In genomic region chr5:172833691-172834569, GRCh38 we compare ENCODE assay signal across 8 cellular contexts. TPM values are rescaled to one million over a fixed set of nuclear protein-coding genes. Genes with fewer than 3 reads are reported as not detected.
A peak's percentile ranks its signal among the peaks of the same experiment; 100 is the strongest.
DNase-seq lines count a peak whose midpoint lies in the region; ATAC-seq and TF ChIP-seq lines count a peak whose summit lies in the region.

Gene ERGIC1, plus strand, starts transcription at chr5:172834251. Its CDS starts 163 bp downstream, at chr5:172834414.

- H4K8ac ChIP-seq in trophoblast cell (ENCODE audit: low read depth, low read length) = peak within 1 kb of the TSS; percentile 73

- DNase-seq in GDM1 (lab: John Stamatoyannopoulos, UW) (peak; percentile 54), GM23338 (ENCODE audit: low spot score) (peak; percentile 89), LHCN-M2 (ENCODE audit: low read depth) (peak; percentile 79), T-helper 1 cell (peak; percentile 58 to 69 (median 62)), adrenal gland (peak; percentile 87 to 94 (median 90)), heart left ventricle (peak; percentile 88 to 95 (median 91)), trophoblast cell (peak; percentile 68 to 80), upper lobe of right lung (peak; percentile 95)

- peaks cover 20% of the 10 kb centered on the region for H3K4me1 ChIP-seq in GM23338 (ENCODE audit: insufficient read depth)
- H3K4me1 ChIP-seq in adrenal gland (replicated peaks in 1 of 2) = peaks cover 42 to 49% of the 10 kb centered on the region in 2 donors
- H3K4me1 ChIP-seq in heart left ventricle = peaks cover 3 to 60% (median 22%) of the 10 kb centered on the region in 12 donors
- peaks cover 8 to 11% of the 10 kb centered on the region in 2 experiments for H3K4me1 ChIP-seq in trophoblast cell (ENCODE audit: control insufficient read depth in 1 of 2, insufficient read depth in 2 of 2, low read length in 2 of 2)
- H3K4me1 ChIP-seq in upper lobe of right lung = peaks cover 32% of the 10 kb centered on the region

- H3K27me3 Mint-ChIP-seq in GM23338 (ENCODE audit: insufficient read depth, low read depth, poor library complexity) = peaks cover 8% of the 10 kb centered on the region

- H2AFZ ChIP-seq in GM23338 (peak within 1 kb of the TSS; percentile 88), trophoblast cell (ENCODE audit: insufficient read depth, low read length, poor library complexity) (peak within 1 kb of the TSS; percentile 61)

- H3K9me3 ChIP-seq in adrenal gland (replicated peaks in 1 of 3) (no peaks in the 10 kb centered on the region), heart left ventricle (no peaks in the 10 kb centered on the region), trophoblast cell (ENCODE audit: insufficient read depth, low read depth, low read length) (peaks cover 3% of the 10 kb centered on the region), upper lobe of right lung (no peaks in the 10 kb centered on the region)

- peak within 1 kb of the TSS; percentile 93 for H3K4me2 ChIP-seq in GM23338
- peak within 1 kb of the TSS; percentile 81 for H3K4me2 ChIP-seq in trophoblast cell (ENCODE audit: low read length)

- intact Hi-C loops in adrenal gland (cut with DNase I) = loop anchor here in 1 of 2 donors (5.0 kb wide), 1 partner anchor 52 kb away; no protein-coding TSS in a partner anchor
- intact Hi-C loops in heart left ventricle (cut with DNase I) = loop anchor here in 5 of 10 donors (2.0 to 10.0 kb wide), 6 partner anchors 35 to 119 kb away; partner anchors contain the start of gene DUSP1 (in 2 of the 5)
- intact Hi-C loops in upper lobe of right lung (cut with DNase I) = no loop called here

- peak within 1 kb of the TSS; percentile 99 for H3K27ac Mint-ChIP-seq in GM23338

- H3K4me3 Mint-ChIP-seq in GM23338 = peak within 1 kb of the TSS; percentile 90

- peak within 1 kb of the TSS; percentile 72 for H3K14ac ChIP-seq in trophoblast cell (ENCODE audit: low read length)

- peak within 1 kb of the TSS; percentile 49 for H3K9ac ChIP-seq in trophoblast cell (ENCODE audit: low read length)

- H3K79me1 ChIP-seq in trophoblast cell (ENCODE audit: low read length) = peaks cover 8% of the 10 kb centered on the region

- peak within 1 kb of the TSS; percentile 52 for H3K18ac ChIP-seq in trophoblast cell (ENCODE audit: low read length)

- peak within 1 kb of the TSS; percentile 55 for H3K4ac ChIP-seq in trophoblast cell (ENCODE audit: low read depth, low read length)

- TF ChIP-seq CTCF in GM23338 (conservative IDR thresholded peaks at IDR 0.05; ENCODE audit: low read depth in 2 of 2) = no peak
- peak in 1 of 6 experiments; percentile 1 for TF ChIP-seq CTCF in adrenal gland (IDR thresholded peaks at IDR 0.05)
- TF ChIP-seq CTCF in heart left ventricle (IDR thresholded peaks at IDR 0.05) = peak in 1 of 12 donors; percentile 5
- TF ChIP-seq CTCF in upper lobe of right lung (IDR thresholded peaks at IDR 0.05) = no peak

- H3F3A ChIP-seq in GM23338 (replicated peaks; ENCODE audit: low read depth) = peaks cover 7% of the 10 kb centered on the region; the same call in 1 of the 2 replicates

- H4K91ac ChIP-seq in trophoblast cell (ENCODE audit: low read depth, low read length) = peak within 1 kb of the TSS; percentile 59

- H3K4me3 ChIP-seq in GM23338 (peak within 1 kb of the TSS; percentile 88), adrenal gland (peak within 1 kb of the TSS; percentile 58 to 94 (median 80)), heart left ventricle (peak within 1 kb of the TSS; percentile 74 to 97 (median 85)), trophoblast cell (ENCODE audit: low read depth, low read length) (peak within 1 kb of the TSS; percentile 87), upper lobe of right lung (peak within 1 kb of the TSS; percentile 96)

- no peak within 1 kb of the TSS for H3K23ac ChIP-seq in trophoblast cell (ENCODE audit: low read length)

- H3K36me3 ChIP-seq in GM23338 (ENCODE audit: insufficient read depth) = no peaks in the 10 kb centered on the region; the same call in 1 of the 2 replicates
- H3K36me3 ChIP-seq in adrenal gland (replicated peaks in 1 of 2) = no peaks in the 10 kb centered on the region
- peaks cover 0 to 4% (median 0%) of the 10 kb centered on the region in 9 donors for H3K36me3 ChIP-seq in heart left ventricle
- peaks cover 0 to 2% of the 10 kb centered on the region in 2 experiments for H3K36me3 ChIP-seq in trophoblast cell (ENCODE audit: control insufficient read depth in 1 of 2, insufficient read depth in 2 of 2, low read length in 2 of 2)
- no peaks in the 10 kb centered on the region for H3K36me3 ChIP-seq in upper lobe of right lung

- H3K27ac ChIP-seq in GM23338 (ENCODE audit: low read depth) = peak within 1 kb of the TSS; percentile 97
- peak within 1 kb of the TSS; percentile 74 to 93 (median 92) for H3K27ac ChIP-seq in adrenal gland
- peak within 1 kb of the TSS; percentile 64 to 91 (median 84) for H3K27ac ChIP-seq in heart left ventricle
- no peak within 1 kb of the TSS for H3K27ac ChIP-seq in trophoblast cell (ENCODE audit: low read depth, low read length)
- peak within 1 kb of the TSS; percentile 92 for H3K27ac ChIP-seq in upper lobe of right lung

- 1 to 2% (median 2%) methylated on average over 15 to 63 of the region's 66 CpGs for WGBS in adrenal gland, 4 donors
- 2 to 3% (median 2%) methylated on average over 22 to 66 of the region's 66 CpGs for WGBS in heart left ventricle, 4 donors
- no CpG with 5 or more reads among the region's 66 CpGs for WGBS in trophoblast cell (ENCODE audit: extremely low coverage, insufficient coverage, insufficient read length)

- peak within 1 kb of the TSS; percentile 58 for H2BK5ac ChIP-seq in trophoblast cell (ENCODE audit: low read depth, low read length, poor library complexity)

- ATAC-seq in GM23338 (peak; percentile 76), heart left ventricle (peak; percentile 80 to 94 (median 92)), upper lobe of right lung (peak; percentile 89)

- peak within 1 kb of the TSS; percentile 19 for H2BK12ac ChIP-seq in trophoblast cell (ENCODE audit: low read length)

- H3K27me3 ChIP-seq in GM23338 (ENCODE audit: insufficient read depth) = no peaks in the 10 kb centered on the region
- no peaks in the 10 kb centered on the region for H3K27me3 ChIP-seq in adrenal gland
- no peaks in the 10 kb centered on the region for H3K27me3 ChIP-seq in heart left ventricle
- no peaks in the 10 kb centered on the region for H3K27me3 ChIP-seq in trophoblast cell (ENCODE audit: insufficient read depth, low read length)
- no peaks in the 10 kb centered on the region for H3K27me3 ChIP-seq in upper lobe of right lung

- peak within 1 kb of the TSS; percentile 56 for H2AK5ac ChIP-seq in trophoblast cell (ENCODE audit: low read length)

- H3K79me2 ChIP-seq in GM23338 (replicated peaks; ENCODE audit: insufficient read depth) = peaks cover 44% of the 10 kb centered on the region
- peaks cover 3% of the 10 kb centered on the region for H3K79me2 ChIP-seq in trophoblast cell (ENCODE audit: control insufficient read depth, insufficient read depth, low read length, poor library complexity)

- peaks cover 12% of the 10 kb centered on the region; the same call in 1 of the 2 replicates for H4K20me1 ChIP-seq in GM23338 (replicated peaks; ENCODE audit: insufficient read depth)

- TF ChIP-seq POLR2A in adrenal gland (IDR thresholded peaks at IDR 0.05) (peak; percentile 64 to 78), heart left ventricle (IDR thresholded peaks at IDR 0.05) (peak in 1 of 2 donors; percentile 73)

- peaks cover 13% of the 10 kb centered on the region; the same call in 2 of the 3 replicates for H3K36me3 Mint-ChIP-seq in GM23338 (ENCODE audit: low read depth)

- H3K9me2 ChIP-seq in GM23338 (ENCODE audit: insufficient read depth) = no peaks in the 10 kb centered on the region

- H3K4me1 Mint-ChIP-seq in GM23338 = peaks cover 29% of the 10 kb centered on the region

- peak within 1 kb of the TSS; percentile 58 for H4K12ac ChIP-seq in trophoblast cell (ENCODE audit: low read depth, low read length)

- no peaks in the 10 kb centered on the region; the same call in 2 of the 3 replicates for H3K9me3 Mint-ChIP-seq in GM23338

- peak within 1 kb of the TSS; percentile 5 for H2BK120ac ChIP-seq in trophoblast cell (ENCODE audit: insufficient read depth, low read length, poor library complexity)

TF ChIP-seq in GM23338, 12 proteins besides CTCF, POLR2A, EP300 and RAD21:
- no peak for TF ChIP-seq ZNF114 (CRISPR knock-in tag; IDR thresholded peaks at IDR 0.05)
- TF ChIP-seq EZH2 (IDR thresholded peaks at IDR 0.05; ENCODE audit: low read depth, unreplicated experiment) = no peak
- TF ChIP-seq POLR2AphosphoS5 (IDR thresholded peaks at IDR 0.05; ENCODE audit: low read depth) = peak; percentile 67
- TF ChIP-seq CREB1 (CRISPR knock-in tag; IDR thresholded peaks at IDR 0.05; ENCODE audit: low read depth) = peak; percentile 80
- no peak for TF ChIP-seq JUNB (IDR thresholded peaks at IDR 0.05; ENCODE audit: unreplicated experiment)
- TF ChIP-seq EZH2phosphoT487 (IDR thresholded peaks at IDR 0.05; ENCODE audit: unreplicated experiment) = no peak

RNA-seq across cellular contexts. Expression of gene ERGIC1, which starts in this region (rescaled TPM):
- 92.2 and 99.9 TPM in 2 replicates for total RNA-seq in GM23338 (2014; rRNA removed; shearing (Covaris generic))
- 21.2 and 25.2 TPM in 2 replicates for polyA plus RNA-seq in GM23338 (2016; fragmentation: Nextera tagmentation; extraction: Ambion mirVana)
- 152 and 158 TPM in 2 replicates for total RNA-seq in LHCN-M2 (2014; rRNA removed)
- polyA plus RNA-seq in LHCN-M2 (2012) = 184 TPM
- total RNA-seq in adrenal gland = 100 to 1,000 TPM; 108 to 410 (median 254) TPM
- 100 to 1,000 TPM in 2 of 3 donors, 10 to 100 TPM in 1; 71.9 to 450 (median 103) TPM for polyA plus RNA-seq in adrenal gland
- 100 to 1,000 TPM in 1 of 9 donors, 10 to 100 TPM in 8; 67.0 to 109 (median 84.9) TPM for total RNA-seq in heart left ventricle
- polyA plus RNA-seq in heart left ventricle = 100 to 1,000 TPM in 1 of 2 donors, 10 to 100 TPM in 1; 66.6 to 115 TPM
- 53.9 and 54.4 TPM in 2 replicates for polyA plus RNA-seq in trophoblast cell (2013)
- total RNA-seq in upper lobe of right lung = 186 TPM
